Comparison of ENCODE assay signal across 21 cellular contexts in the genomic region with DNA sequence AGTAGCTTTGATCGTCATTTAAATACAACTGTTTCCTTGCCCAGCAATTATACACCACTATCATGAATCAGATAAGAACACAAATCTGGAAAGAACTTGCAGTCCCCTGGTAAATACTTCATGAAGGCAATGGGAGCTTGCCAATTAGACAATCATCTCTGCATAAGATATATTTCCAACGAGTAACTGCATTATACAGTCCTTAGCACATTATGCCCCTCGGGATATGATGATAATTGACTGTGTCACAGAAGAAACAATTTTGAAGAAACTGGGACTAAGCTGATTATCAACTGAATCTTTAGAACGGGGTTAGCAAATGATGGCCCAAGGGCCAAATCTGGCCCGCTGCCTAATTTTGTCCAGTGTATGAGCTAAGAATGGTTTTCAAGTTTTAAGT.
DNase-seq lines count a peak whose midpoint lies in the region; TF ChIP-seq lines count a peak whose summit lies in the region.
"Had no signal": no experiment of that assay in that cellular context is flagged by ENCODE, and none has a peak within 500 bp of the region (broad histone marks: within the 10 kb centered on the region; RNA-seq: fewer than 3 reads in every experiment).

No MANE protein-coding gene starts in this region.

- H4K8ac ChIP-seq in trophoblast cell (ENCODE audit: low read depth, low read length), result no peak overlapping the region

- no peaks in the 10 kb centered on the region for H3K79me1 ChIP-seq in trophoblast cell (ENCODE audit: low read length)

- H4K12ac ChIP-seq in trophoblast cell (ENCODE audit: low read depth, low read length), result no peak overlapping the region

- H4K91ac ChIP-seq in trophoblast cell (ENCODE audit: low read depth, low read length), result no peak overlapping the region

- no peak overlapping the region for H2AFZ ChIP-seq in trophoblast cell (ENCODE audit: insufficient read depth, low read length, poor library complexity)

- WGBS in trophoblast cell (ENCODE audit: extremely low coverage, insufficient coverage, insufficient read length), result no CpG with 5 or more reads among the region's 5 CpGs

- H3K36me3 ChIP-seq in adipocyte (ENCODE audit: control insufficient read depth, insufficient read depth, low read length, severe bottlenecking) (no peaks in the 10 kb centered on the region), trophoblast cell (ENCODE audit: control insufficient read depth in 1 of 2, insufficient read depth in 2 of 2, low read length in 2 of 2) (peaks cover 0 to 3% of the 10 kb centered on the region in 2 experiments), vagina (no peaks in the 10 kb centered on the region)

- intact Hi-C loops in vagina (cut with DNase I), result no loop called here

- H3K4me3 ChIP-seq in adipocyte (ENCODE audit: low read length) (no peak overlapping the region), trophoblast cell (ENCODE audit: low read depth, low read length) (no peak overlapping the region), vagina (no peak overlapping the region)

- H2AK5ac ChIP-seq in trophoblast cell (ENCODE audit: low read length), result no peak overlapping the region

- no peak overlapping the region for H3K9ac ChIP-seq in adipocyte (ENCODE audit: low read length)
- no peak overlapping the region for H3K9ac ChIP-seq in trophoblast cell (ENCODE audit: low read length)

- H3K27me3 ChIP-seq in adipocyte (replicated peaks; ENCODE audit: control insufficient read depth, insufficient read depth, low read length) (no peaks in the 10 kb centered on the region), trophoblast cell (ENCODE audit: insufficient read depth, low read length) (no peaks in the 10 kb centered on the region), vagina (no peaks in the 10 kb centered on the region)

- H3K9me3 ChIP-seq in adipocyte (ENCODE audit: control insufficient read depth, low read length) (no peaks in the 10 kb centered on the region), trophoblast cell (ENCODE audit: insufficient read depth, low read depth, low read length) (peaks cover 3% of the 10 kb centered on the region), vagina (no peaks in the 10 kb centered on the region)

- DNase-seq in NCI-H1436 treated with DMSO at 0.1 percent for 48 hours (lab: John Stamatoyannopoulos, UW) (peak; percentile 32), NCI-H1436 (lab: John Stamatoyannopoulos, UW) (no peak), NCI-H1105 (lab: John Stamatoyannopoulos, UW) (peak; percentile 22), adipocyte (ENCODE audit: low read depth) (peak; percentile 55), trophoblast cell (peak; percentile 22 to 83), anterior cingulate cortex (lab: John Stamatoyannopoulos, UW) (no peak), putamen (ENCODE audit: low spot score) (no peak), vagina (ENCODE audit: extremely low spot score in 2 of 2) (no peak)
- DNase-seq: 8988T; C1 segment of cervical spinal cord; CD8-positive, alpha-beta memory T cell; DMS79; H7; KG1; NCI-H1694; NCI-H2081 treated with DMSO at 0.1 percent for 48 hours; NCI-H510A treated with DMSO at 0.1 percent for 48 hours; NCI-H82; OCI-M1; SIG-M5 had no signal

- no peak for TF ChIP-seq POLR2A in vagina (IDR thresholded peaks at IDR 0.05)

- H3K4me1 ChIP-seq in adipocyte (ENCODE audit: control insufficient read depth, insufficient read depth, low read length) (peaks cover 27% of the 10 kb centered on the region), trophoblast cell (ENCODE audit: control insufficient read depth in 1 of 2, insufficient read depth in 2 of 2, low read length in 2 of 2) (no peaks in the 10 kb centered on the region), vagina (no peaks in the 10 kb centered on the region)

- H3K14ac ChIP-seq in trophoblast cell (ENCODE audit: low read length), result no peak overlapping the region

- no peak overlapping the region for H2BK12ac ChIP-seq in trophoblast cell (ENCODE audit: low read length)

- H3K4me2 ChIP-seq in trophoblast cell (ENCODE audit: low read length), result no peak overlapping the region

- H3K79me2 ChIP-seq in trophoblast cell (ENCODE audit: control insufficient read depth, insufficient read depth, low read length, poor library complexity), result no peaks in the 10 kb centered on the region

- no peak overlapping the region for H2BK5ac ChIP-seq in trophoblast cell (ENCODE audit: low read depth, low read length, poor library complexity)

- H3K4ac ChIP-seq in trophoblast cell (ENCODE audit: low read depth, low read length), result no peak overlapping the region

- TF ChIP-seq CTCF in vagina (IDR thresholded peaks at IDR 0.05), result no peak

- no peak overlapping the region for H3K27ac ChIP-seq in trophoblast cell (ENCODE audit: low read depth, low read length)
- H3K27ac ChIP-seq in vagina, result no peak overlapping the region
- H3K27ac ChIP-seq: RWPE1 had no signal

- H2BK120ac ChIP-seq in trophoblast cell (ENCODE audit: insufficient read depth, low read length, poor library complexity), result no peak overlapping the region

- H3K18ac ChIP-seq in trophoblast cell (ENCODE audit: low read length), result no peak overlapping the region

- H3K23ac ChIP-seq in trophoblast cell (ENCODE audit: low read length), result no peak overlapping the region

Comparison
In these comparisons a context has a peak if more than half of its experiments do, and no peak if none do; other contexts are left out.
1. DNase-seq: peak in NCI-H1436 treated with DMSO at 0.1 percent for 48 hours (single experiment), NCI-H1105 (single experiment), adipocyte (single experiment) and trophoblast cell (2 of 2); none in NCI-H1436 (single experiment), anterior cingulate cortex (0 of 58), putamen (single experiment) and vagina (0 of 2).